Comparison of ENCODE assay signal across 20 cellular contexts in the genomic region with DNA sequence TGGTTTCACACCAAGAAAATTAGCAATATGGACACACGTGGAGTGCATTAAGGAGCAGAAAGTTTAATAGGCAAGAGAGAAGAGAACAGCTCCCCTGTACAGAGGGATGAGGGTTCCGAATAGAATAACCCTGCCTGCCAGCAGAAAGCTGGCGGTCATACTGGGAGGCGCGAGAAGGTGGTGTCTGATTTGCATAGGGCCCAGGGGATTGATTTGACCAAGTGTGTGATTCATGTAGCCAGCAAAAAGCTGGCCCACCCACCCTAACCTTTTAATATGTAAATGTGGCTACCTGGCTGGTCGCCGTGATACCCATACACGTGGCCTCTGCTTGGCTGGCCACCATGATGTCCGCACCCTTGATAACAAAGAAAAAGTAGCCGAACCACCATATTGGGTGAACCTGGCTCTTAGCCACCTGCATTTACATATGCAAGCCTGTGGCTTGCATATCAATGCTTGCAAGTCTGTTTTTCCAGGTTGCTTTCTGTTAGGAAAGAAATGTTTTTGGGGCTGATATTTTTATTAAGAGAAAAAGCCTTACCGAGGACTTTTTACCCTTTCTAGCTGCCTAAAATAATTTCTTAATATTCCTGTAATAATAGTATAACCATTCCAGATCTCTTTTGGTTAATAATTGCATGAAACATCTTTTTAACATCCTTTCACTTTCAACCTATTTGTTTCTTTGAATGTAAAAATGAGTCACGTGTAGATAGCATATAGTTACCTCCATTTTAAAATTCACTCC. TPM values are rescaled to one million over a fixed set of nuclear protein-coding genes. Genes with fewer than 3 reads are reported as not detected.
A peak's percentile ranks its signal among the peaks of the same experiment; 100 is the strongest.
DNase-seq lines count a peak whose midpoint lies in the region; ATAC-seq, FAIRE-seq and TF ChIP-seq lines count a peak whose summit lies in the region.
"Had no signal": no experiment of that assay in that cellular context is flagged by ENCODE, and none has a peak within 500 bp of the region (broad histone marks: within the 10 kb centered on the region; RNA-seq: fewer than 3 reads in every experiment).

No MANE protein-coding gene starts in this region.

- H2BK120ac ChIP-seq in IMR-90 (ENCODE audit: low read depth, low read length), result no peak overlapping the region

- H3K9me1 ChIP-seq in IMR-90 (ENCODE audit: insufficient read depth, low read length) (no peaks in the 10 kb centered on the region), K562 (ENCODE audit: control insufficient read depth, insufficient read depth, low read length) (no peaks in the 10 kb centered on the region)

- H3K9ac ChIP-seq in IMR-90 (ENCODE audit: low read depth, low read length) (no peak overlapping the region), K562 (ENCODE audit: insufficient read depth in 1 of 2, low read depth in 2 of 2, low read length in 2 of 2) (no peak overlapping the region), iPS-18a (ENCODE audit: low read length) (peak overlapping the region; percentile 78)

- H3K27ac ChIP-seq in IMR-90 (ENCODE audit: insufficient read depth, low read length), result no peak overlapping the region
- no peak overlapping the region for H3K27ac ChIP-seq in K562 (ENCODE audit: extremely low read depth, low read depth, low read length)
- peak overlapping the region; percentile 97 for H3K27ac ChIP-seq in iPS-18a (ENCODE audit: low read length)
- H3K27ac ChIP-seq in psoas muscle, result no peak overlapping the region
- H3K27ac ChIP-seq: adrenal gland, right lobe of liver had no signal

- no peak overlapping the region for H2BK20ac ChIP-seq in IMR-90 (ENCODE audit: low read depth, low read length)

- H3K14ac ChIP-seq in IMR-90 (replicated peaks; ENCODE audit: low read depth, low read length), result no peak overlapping the region

- H4K20me1 ChIP-seq in IMR-90 (ENCODE audit: insufficient read depth, low read length) (no peaks in the 10 kb centered on the region), K562 (replicated peaks; ENCODE audit: control insufficient read depth, insufficient read depth, low read length) (no peaks in the 10 kb centered on the region)

- intact Hi-C loops in IMR-90 (cut with micrococcal nuclease), result no loop called here
- intact Hi-C loops in K562 (cut with micrococcal nuclease), result no loop called here
- intact Hi-C loops in psoas muscle (cut with DNase I), result no loop called here

- DNase-seq in AG20443 (ENCODE audit: low spot score) (peak; percentile 14), IMR-90 (no peak), K562 (ENCODE audit: extremely low read depth in 1 of 4, low spot score in 3 of 4) (no peak), psoas muscle (no peak), AML-193 (lab: John Stamatoyannopoulos, UW) (no peak)
- DNase-seq: CD8-positive, alpha-beta T cell; effector CD8-positive, alpha-beta T cell; hypothalamus; NCI-H1105; NCI-H2171; NCI-H774; nucleus accumbens; right lobe of liver; stimulated activated naive CD8-positive, alpha-beta T cell treated with anti-CD3 and anti-CD28 coated beads, Interleukin-15, Interleukin-2, amounts not matched to agents 100 U/mL and 50 U/mL, for 24 hours; trophoblast cell had no signal

- TF ChIP-seq CTCF in IMR-90 (conservative IDR thresholded peaks at IDR 0.05; ENCODE audit: low read depth, low read length) (no peak), K562 (IDR thresholded peaks at IDR 0.05 in 2 of 3, conservative IDR thresholded peaks at IDR 0.05 in 1 of 3; ENCODE audit: insufficient read depth in 2 of 3, low read depth in 1 of 3, low read length in 3 of 3) (no peak), psoas muscle (IDR thresholded peaks at IDR 0.05) (no peak)

- H3K9me3 ChIP-seq in IMR-90 (ENCODE audit: control insufficient read depth, insufficient read depth, low read length) (no peaks in the 10 kb centered on the region), K562 (replicated peaks; ENCODE audit: control insufficient read depth, insufficient read depth, low read depth, low read length) (no peaks in the 10 kb centered on the region; the same call in 1 of the 2 replicates), iPS-18a (ENCODE audit: control insufficient read depth, low read depth, low read length) (peaks cover 5% of the 10 kb centered on the region), psoas muscle (peaks cover 3% of the 10 kb centered on the region)
- H3K9me3 ChIP-seq: adrenal gland, right lobe of liver had no signal

- TF ChIP-seq RAD21 in IMR-90 (IDR thresholded peaks at IDR 0.05; ENCODE audit: low read length) (no peak), K562 (CRISPR knock-in tag; conservative IDR thresholded peaks at IDR 0.05 in 1 of 2, IDR thresholded peaks at IDR 0.05 in 1 of 2) (no peak)

- H2AFZ ChIP-seq in IMR-90 (replicated peaks; ENCODE audit: low read length, poor library complexity) (peak overlapping the region; percentile 58), K562 (ENCODE audit: low read depth, low read length) (peak overlapping the region; percentile 25; the same call in 1 of the 2 replicates)

- H3K79me1 ChIP-seq in IMR-90 (ENCODE audit: low read depth in 1 of 2, low read length in 2 of 2), result no peaks in the 10 kb centered on the region

- FAIRE-seq in K562 (lab: Jason Lieb, UNC), result no peak
- FAIRE-seq: GM19239 had no signal

- no peak for TF ChIP-seq POLR2A in IMR-90 (IDR thresholded peaks at IDR 0.05; ENCODE audit: low read depth, low read length)
- no peak for TF ChIP-seq POLR2A in K562 (conservative IDR thresholded peaks at IDR 0.05)

- no peaks in the 10 kb centered on the region for H3K79me2 ChIP-seq in K562 (ENCODE audit: control insufficient read depth, insufficient read depth, low read length)

- ATAC-seq in IMR-90 (ENCODE audit: low read depth) (no peak), K562 (no peak), GM21576 (IDR thresholded peaks at IDR 0.05; ENCODE audit: unreplicated experiment) (no peak), GM18873 (IDR thresholded peaks at IDR 0.05; ENCODE audit: low FRiP score, unreplicated experiment) (no peak), psoas muscle (no peak)
- ATAC-seq: CD8-positive, alpha-beta T cell; right lobe of liver; stimulated activated naive CD8-positive, alpha-beta T cell treated with anti-CD3 and anti-CD28 coated beads, Interleukin-15, Interleukin-2, amounts not matched to agents 100 U/mL and 50 U/mL, for 24 hours had no signal

- H3K4me1 ChIP-seq in IMR-90 (ENCODE audit: control insufficient read depth, insufficient read depth, low read length) (no peaks in the 10 kb centered on the region), K562 (replicated peaks in 1 of 2; ENCODE audit: control insufficient read depth in 2 of 2, insufficient read depth in 2 of 2, low read length in 2 of 2) (no peaks in the 10 kb centered on the region), iPS-18a (ENCODE audit: control insufficient read depth, low read depth, low read length) (peaks cover 35% of the 10 kb centered on the region), psoas muscle (no peaks in the 10 kb centered on the region)
- H3K4me1 ChIP-seq: adrenal gland, right lobe of liver had no signal

- dilution Hi-C loops in IMR-90 (cut with HindIII; ENCODE audit: low sequenced_read_pairs, unreplicated experiment), result no loop called here

- H3K56ac ChIP-seq in IMR-90 (ENCODE audit: extremely low read depth, insufficient read depth, low read length), result no peak overlapping the region

- no peak overlapping the region for H3K4me2 ChIP-seq in IMR-90 (ENCODE audit: low read depth, low read length)
- H3K4me2 ChIP-seq in K562 (ENCODE audit: insufficient read depth, low read length), result no peak overlapping the region

- H2AK5ac ChIP-seq in IMR-90 (ENCODE audit: low read depth, low read length), result no peak overlapping the region

- H4K5ac ChIP-seq in IMR-90 (ENCODE audit: low read depth, low read length), result no peak overlapping the region

- H3K4ac ChIP-seq in IMR-90 (ENCODE audit: low read depth, low read length), result no peak overlapping the region

- H3K4me3 ChIP-seq in IMR-90 (ENCODE audit: insufficient read depth, low read depth, low read length) (no peak overlapping the region), K562 (no peak overlapping the region), iPS-18a (ENCODE audit: low read length) (peak overlapping the region; percentile 48), psoas muscle (no peak overlapping the region)
- H3K4me3 ChIP-seq: adrenal gland, right lobe of liver had no signal

- no peak overlapping the region for H2BK5ac ChIP-seq in IMR-90 (ENCODE audit: low read depth, low read length, poor library complexity, severe bottlenecking)

- WGBS in IMR-90 (ENCODE audit: extremely low coverage in 2 of 2, insufficient read length in 1 of 2), 2 experiments, result 47% methylated on average over 5 of the region's 12 CpGs; no CpG with 5 or more reads in 1 of the 2 experiments
- WGBS in K562 (ENCODE audit: insufficient coverage, low coverage, missing lambda C conversion rate), result 68% methylated on average over 12 of the region's 12 CpGs
- WGBS in psoas muscle, 3 donors, result 62 to 67% (median 65%) methylated on average over 12 of the region's 12 CpGs

- no TSS peak for BruUV-seq in IMR-90 (replicated peaks; lab: Mats Ljungman, UMichigan)
- BruUV-seq in K562 (replicated peaks; lab: Mats Ljungman, UMichigan), result no TSS peak

- H3K36me3 ChIP-seq in IMR-90 (ENCODE audit: control insufficient read depth, insufficient read depth, low read length), result no peaks in the 10 kb centered on the region
- no peaks in the 10 kb centered on the region for H3K36me3 ChIP-seq in K562 (ENCODE audit: control insufficient read depth, insufficient read depth, low read length)
- no peaks in the 10 kb centered on the region for H3K36me3 ChIP-seq in iPS-18a (ENCODE audit: control insufficient read depth, low read depth, low read length)
- no peaks in the 10 kb centered on the region for H3K36me3 ChIP-seq in psoas muscle (ENCODE audit: insufficient read depth in 1 of 2, low read depth in 1 of 2)
- H3K36me3 ChIP-seq: adrenal gland, right lobe of liver had no signal

- CTCF ChIA-PET in IMR-90 (lab: Yijun Ruan, JAX), result no interaction called here
- CTCF ChIA-PET in K562 (lab: Yijun Ruan, JAX; ENCODE audit: low intra/inter-chr PET ratio), result no interaction called here

- peak overlapping the region; percentile 42 for H2AK9ac ChIP-seq in IMR-90 (replicated peaks; ENCODE audit: low read depth, low read length, poor library complexity)

- no peak overlapping the region for H4K8ac ChIP-seq in IMR-90 (ENCODE audit: low read depth in 2 of 2, low read length in 2 of 2)

- H3K18ac ChIP-seq in IMR-90 (ENCODE audit: low read depth, low read length), result no peak overlapping the region

- H4K91ac ChIP-seq in IMR-90 (ENCODE audit: insufficient read depth, low read depth, low read length), result no peak overlapping the region

- in situ Hi-C loops in IMR-90 (cut with MboI; ENCODE audit: low sequenced_read_pairs), result no loop called here
- in situ Hi-C loops in K562 (cut with MboI), result no loop called here

- POLR2A ChIA-PET in IMR-90 (lab: Charles Lee; ENCODE audit: unreplicated experiment) (no interaction called here), K562 (lab: Yijun Ruan, JAX) (interaction anchor here (0.5 kb wide), 1 partner anchor 19 kb away, joined by 3 read pairs; no protein-coding TSS in a partner anchor)

- H3K23ac ChIP-seq in IMR-90 (ENCODE audit: low read depth, low read length), result no peak overlapping the region

- no peak overlapping the region for H2BK15ac ChIP-seq in IMR-90 (ENCODE audit: low read depth, low read length)

- H3K27me3 ChIP-seq in IMR-90 (ENCODE audit: control insufficient read depth, insufficient read depth, low read length) (no peaks in the 10 kb centered on the region), K562 (ENCODE audit: control insufficient read depth in 2 of 2, insufficient read depth in 2 of 2, low read length in 2 of 2) (no peaks in the 10 kb centered on the region), iPS-18a (ENCODE audit: control insufficient read depth, insufficient read depth, low read length) (no peaks in the 10 kb centered on the region), psoas muscle (ENCODE audit: insufficient read depth in 3 of 3, low read length in 2 of 3) (no peaks in the 10 kb centered on the region)
- H3K27me3 ChIP-seq: adrenal gland, right lobe of liver had no signal

- TF ChIP-seq EP300 in K562 (IDR thresholded peaks at IDR 0.05; ENCODE audit: low read length), result no peak

RNA-seq across cellular contexts. Expression of gene VWDE, which starts 20.5 kb away (rescaled TPM):
- total RNA-seq in IMR-90 (2012; rRNA removed) (0.18 and 0.28 TPM in 2 replicates), K562 (2014; rRNA removed) (58.9 and 63.1 TPM in 2 replicates), K562 (2014; rRNA removed; fragmentation: Illumina TruSeq; extraction: Trizol) (125 and 149 TPM in 2 replicates), K562 (2015; rRNA removed; fragmentation: Illumina TruSeq; extraction: Trizol) (99.5 and 99.6 TPM in 2 replicates), K562 (2021) (89.3 and 92.6 TPM in 2 replicates), psoas muscle (under 1 TPM in 1 of 4 donors, not detected in 3; 0.05 TPM)
- polyA plus RNA-seq in IMR-90 (2012; rRNA removed) (0.04 and 0.05 TPM in 2 replicates), K562 (2011; rRNA removed) (154 and 162 TPM in 2 replicates), K562 (2014; fragmentation: Illumina TruSeq; extraction: Trizol) (88.5 and 95.2 TPM in 2 replicates), K562 (2014; fragmentation: Nextera tagmentation; extraction: Ambion mirVana) (10 to 100 TPM; 40.6 to 51.0 TPM), K562 (2014; rRNA removed) (89.6 and 116 TPM in 2 replicates), psoas muscle (not detected)
- 0.01 TPM in 1 of 2 replicates, not detected in the other for polyA plus RNA-seq in IMR-90 (2012; cell fraction: cytosol; rRNA removed)
- polyA plus RNA-seq in IMR-90 (2012; cell fraction: nucleus; rRNA removed; ENCODE audit: low replicate concordance), result 0.02 and 0.24 TPM in 2 replicates
- total RNA-seq in K562 (2011; cell fraction: chromatin; rRNA removed; ENCODE audit: low replicate concordance), result 232 and 720 TPM in 2 replicates
- 107 and 158 TPM in 2 replicates for total RNA-seq in K562 (2011; cell fraction: nucleolus; rRNA removed)
- 188 and 193 TPM in 2 replicates for total RNA-seq in K562 (2011; cell fraction: nucleoplasm; rRNA removed)
- polyA plus RNA-seq in K562 (2011; cell fraction: cytosol; rRNA removed), result 20.7 and 41.1 TPM in 2 replicates
- polyA plus RNA-seq in K562 (2011; cell fraction: nucleus; rRNA removed), result 473 and 611 TPM in 2 replicates
- 50.0 and 60.1 TPM in 2 replicates for polyA plus RNA-seq in K562 (2012)
- polyA minus RNA-seq in K562 (2011; rRNA and poly(A)+ RNA removed), result 192 and 222 TPM in 2 replicates
- polyA minus RNA-seq in K562 (2011; cell fraction: cytosol; rRNA and poly(A)+ RNA removed), result 32.4 and 41.3 TPM in 2 replicates
- 352 and 568 TPM in 2 replicates for polyA minus RNA-seq in K562 (2011; cell fraction: nucleus; rRNA and poly(A)+ RNA removed)

Comparison
In these comparisons a context has a peak if more than half of its experiments do, and no peak if none do; other contexts are left out.
1. RNA of gene VWDE, which starts 20.5 kb away (total RNA-seq): 58.9 to 720 TPM in K562; 0.18 to 0.28 TPM in IMR-90 and 0.05 TPM in psoas muscle; every median in the first group is over 10 times any median in the second.